In genomic region chr16:80671281-80671849, GRCh38 we compare ENCODE assay signal across 13 cellular contexts.
DNase-seq lines count a peak whose midpoint lies in the region; ATAC-seq and TF ChIP-seq lines count a peak whose summit lies in the region.
"Had no signal": no experiment of that assay in that cellular context is flagged by ENCODE, and none has a peak within 500 bp of the region (broad histone marks: within the 10 kb centered on the region; RNA-seq: fewer than 3 reads in every experiment).

No MANE protein-coding gene starts in this region.

- H3K4me1 Mint-ChIP-seq in HFFc6 (ENCODE audit: low read depth): peaks cover 3% of the 10 kb centered on the region; the same call in 1 of the 2 replicates

- no peak overlapping the region for H3K27ac Mint-ChIP-seq in HFFc6

- intact Hi-C loops in left lung (cut with DNase I): no loop called here

- H3K27me3 Mint-ChIP-seq in HFFc6 (ENCODE audit: insufficient read depth): no peaks in the 10 kb centered on the region

- no peak for TF ChIP-seq CTCF in left lung (IDR thresholded peaks at IDR 0.05)
- no peak for TF ChIP-seq CTCF in HFFc6 (IDR thresholded peaks at IDR 0.05)

- H3K9me3 Mint-ChIP-seq in HFFc6: no peaks in the 10 kb centered on the region

- H3K36me3 Mint-ChIP-seq in HFFc6 (ENCODE audit: low read depth): peaks cover 5% of the 10 kb centered on the region; the same call in 1 of the 2 replicates

- ATAC-seq in GM18511 (IDR thresholded peaks at IDR 0.05; ENCODE audit: unreplicated experiment): peak; percentile 68
- ATAC-seq in GM21723 (IDR thresholded peaks at IDR 0.05; ENCODE audit: unreplicated experiment): peak; percentile 55
- ATAC-seq in HG03521 (IDR thresholded peaks at IDR 0.05; ENCODE audit: unreplicated experiment): peak; percentile 46
- no peak for ATAC-seq in left lung
- ATAC-seq: gastroesophageal sphincter had no signal

- peaks cover 0 to 19% of the 10 kb centered on the region in 2 donors for H3K4me1 ChIP-seq in left lung
- H3K4me1 ChIP-seq: Caco-2, gastroesophageal sphincter, suprapubic skin had no signal

- DNase-seq in germinal center (ENCODE audit: low spot score): peak; percentile 66
- DNase-seq in left lung: no peak
- no peak for DNase-seq in HFFc6
- DNase-seq in stimulated activated naive CD4-positive, alpha-beta T cell treated with Interleukin-2 at 50 U/mL for 16 hours (lab: John Stamatoyannopoulos, UW): no peak
- DNase-seq in NCI-H1417 treated with DMSO at 0.1 percent for 48 hours (lab: John Stamatoyannopoulos, UW): no peak
- DNase-seq: Caco-2; NCI-H526 treated with DMSO at 0.1 percent for 48 hours; stimulated activated CD4-positive, alpha-beta T cell treated with anti-CD3 and anti-CD28 coated beads, Interleukin-4, amount 100 ng/mL, for 4 hours had no signal

- peaks cover 0 to 2% of the 10 kb centered on the region in 2 donors for H3K9me3 ChIP-seq in left lung
- H3K9me3 ChIP-seq: Caco-2, gastroesophageal sphincter, suprapubic skin had no signal

- no peak overlapping the region for H3K4me3 ChIP-seq in left lung
- H3K4me3 ChIP-seq: gastroesophageal sphincter, suprapubic skin had no signal

- H3K36me3 ChIP-seq in left lung: no peaks in the 10 kb centered on the region
- H3K36me3 ChIP-seq: gastroesophageal sphincter, suprapubic skin had no signal

- no peaks in the 10 kb centered on the region for H3K27me3 ChIP-seq in left lung
- H3K27me3 ChIP-seq: gastroesophageal sphincter, suprapubic skin had no signal

- H3K4me3 Mint-ChIP-seq in HFFc6: no peak overlapping the region

- no peak overlapping the region for H3K27ac ChIP-seq in left lung
- H3K27ac ChIP-seq: gastroesophageal sphincter, suprapubic skin had no signal
